8 cellular contexts compared by ENCODE assay signal in the genomic region with DNA sequence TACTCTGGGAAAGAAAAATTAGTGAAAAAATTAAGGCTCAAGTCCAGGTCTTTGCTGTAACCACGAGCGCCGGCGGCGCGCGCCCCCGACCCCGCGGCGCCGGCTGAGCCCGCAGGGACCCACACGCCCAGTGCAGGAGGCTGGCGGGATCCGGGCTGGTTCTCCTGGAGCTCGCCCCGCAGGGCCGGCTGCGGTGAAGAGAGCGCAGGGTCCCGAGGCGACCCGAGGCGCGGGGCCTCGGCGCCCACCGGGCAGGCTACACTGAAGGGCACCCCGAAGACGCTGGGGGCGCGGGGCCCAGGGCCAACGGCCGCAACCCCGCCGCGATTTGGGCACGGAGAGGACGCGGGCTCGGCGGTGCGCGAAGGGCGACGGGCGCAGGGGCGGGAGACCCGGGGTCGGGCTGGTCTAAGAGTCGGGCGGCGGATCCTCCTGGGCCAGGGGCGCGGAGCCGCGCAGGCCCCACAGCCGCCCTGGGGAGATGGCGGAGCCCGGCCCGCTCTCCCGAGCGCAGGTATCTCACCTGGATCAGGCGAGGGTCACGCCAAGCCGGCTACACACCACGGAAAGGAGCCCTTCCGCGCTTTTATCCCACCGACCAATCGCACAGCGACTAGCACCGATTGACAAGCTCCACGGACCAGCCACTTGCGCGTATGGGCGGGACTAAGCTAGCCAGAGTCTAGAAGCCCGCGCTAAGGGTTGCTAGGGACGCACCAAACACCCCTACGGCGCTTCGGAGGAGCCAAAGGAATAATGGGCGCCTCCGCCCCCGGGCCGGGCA. TPM values are rescaled to one million over a fixed set of nuclear protein-coding genes. Genes with fewer than 3 reads are reported as not detected.
DNase-seq lines count a peak whose midpoint lies in the region; ATAC-seq and TF ChIP-seq lines count a peak whose summit lies in the region.

A gene (minus strand): TSS at position 582 of the 784 bp plus-strand sequence. CDS start 6,440 bp downstream, outside the sequence.

- no peaks in the 10 kb centered on the region for H3K9me3 ChIP-seq in thymus (ENCODE audit: control insufficient read depth)

- peak; percentile 78 for ATAC-seq in HG02642 (IDR thresholded peaks at IDR 0.05; ENCODE audit: poor library complexity, unreplicated experiment)
- peak; percentile 87 to 88 for ATAC-seq in activated naive CD4-positive, alpha-beta T cell treated with anti-CD3 and anti-CD28 coated beads, Interleukin-2, amount 50 U/mL, for 72 hours

- H3K9me3 Mint-ChIP-seq in activated naive CD4-positive, alpha-beta T cell treated with anti-CD3 and anti-CD28 coated beads, Interleukin-2, amount 50 U/mL, for 72 hours: no peaks in the 10 kb centered on the region
- no peaks in the 10 kb centered on the region for H3K9me3 Mint-ChIP-seq in osteocyte (ENCODE audit: unreplicated experiment)

- DNase-seq in NCI-H1105 treated with DMSO at 0.1 percent for 48 hours (lab: John Stamatoyannopoulos, UW) (peak; percentile 97), SKM-1 treated with dmso at 0.1 percent for 144 hours (lab: John Stamatoyannopoulos, UW; ENCODE audit: unreplicated experiment) (peak; percentile 93), head of caudate nucleus (peak; percentile 90 to 99 (median 97)), osteocyte (ENCODE audit: extremely low spot score, unreplicated experiment) (peak; percentile 96)
- DNase-seq in activated naive CD4-positive, alpha-beta T cell treated with anti-CD3 and anti-CD28 coated beads, Interleukin-2, amount 50 U/mL, for 72 hours (ENCODE audit: low spot score in 2 of 2): peak; percentile 92 to 94

- peak within 1 kb of the TSS; percentile 91 to 95 for H3K27ac Mint-ChIP-seq in activated naive CD4-positive, alpha-beta T cell treated with anti-CD3 and anti-CD28 coated beads, Interleukin-2, amount 50 U/mL, for 72 hours
- H3K27ac Mint-ChIP-seq in osteocyte (ENCODE audit: unreplicated experiment): peak within 1 kb of the TSS; percentile 76

- peak; percentile 18 for TF ChIP-seq POLR2A in GM10847 (IDR thresholded peaks at IDR 0.05; ENCODE audit: extremely low read depth, insufficient read length)

- peak within 1 kb of the TSS; percentile 90 for H3K4me3 Mint-ChIP-seq in osteocyte (ENCODE audit: unreplicated experiment)

- WGBS in thymus: under 1% methylated on average over 88 of the region's 88 CpGs

- no peaks in the 10 kb centered on the region for H3K27me3 ChIP-seq in thymus (ENCODE audit: control insufficient read depth, insufficient read depth)

- peaks cover 14 to 28% of the 10 kb centered on the region in 2 donors for H3K36me3 Mint-ChIP-seq in activated naive CD4-positive, alpha-beta T cell treated with anti-CD3 and anti-CD28 coated beads, Interleukin-2, amount 50 U/mL, for 72 hours
- peaks cover 3% of the 10 kb centered on the region for H3K36me3 Mint-ChIP-seq in osteocyte (ENCODE audit: unreplicated experiment)

- H3K36me3 ChIP-seq in thymus (ENCODE audit: control insufficient read depth, insufficient read depth): peaks cover 5% of the 10 kb centered on the region

- no peak for TF ChIP-seq CTCF in osteocyte (IDR thresholded peaks at IDR 0.05)

- peaks cover 15% of the 10 kb centered on the region for H3K4me1 ChIP-seq in thymus (ENCODE audit: control insufficient read depth, insufficient read depth, low read length)

- intact Hi-C loops in head of caudate nucleus (cut with DNase I): no loop called here

- H3K4me1 Mint-ChIP-seq in osteocyte (ENCODE audit: unreplicated experiment): peaks cover 24% of the 10 kb centered on the region

- H3K27me3 Mint-ChIP-seq in osteocyte (ENCODE audit: unreplicated experiment): no peaks in the 10 kb centered on the region

- peak within 1 kb of the TSS; percentile 95 for H3K4me3 ChIP-seq in thymus (ENCODE audit: low read length)

- peak within 1 kb of the TSS; percentile 55 for H3K27ac ChIP-seq in thymus (ENCODE audit: low read depth)

RNA-seq across cellular contexts. Expression of the gene that starts here (rescaled TPM):
- total RNA-seq in activated naive CD4-positive, alpha-beta T cell treated with anti-CD3 and anti-CD28 coated beads, Interleukin-2, amount 50 U/mL, for 72 hours: 10 to 100 TPM; 67.6 to 95.3 TPM
- 10.2 and 10.5 TPM in 2 replicates for total RNA-seq in osteocyte
- polyA plus RNA-seq in thymus: 26.9 TPM

Comparison
In these comparisons a context has a peak if more than half of its experiments do, and no peak if none do; other contexts are left out.
1. Peak in every context shown above with its lines: DNase-seq, ATAC-seq, H3K4me3 ChIP-seq and H3K27ac ChIP-seq.